In the genomic region with DNA sequence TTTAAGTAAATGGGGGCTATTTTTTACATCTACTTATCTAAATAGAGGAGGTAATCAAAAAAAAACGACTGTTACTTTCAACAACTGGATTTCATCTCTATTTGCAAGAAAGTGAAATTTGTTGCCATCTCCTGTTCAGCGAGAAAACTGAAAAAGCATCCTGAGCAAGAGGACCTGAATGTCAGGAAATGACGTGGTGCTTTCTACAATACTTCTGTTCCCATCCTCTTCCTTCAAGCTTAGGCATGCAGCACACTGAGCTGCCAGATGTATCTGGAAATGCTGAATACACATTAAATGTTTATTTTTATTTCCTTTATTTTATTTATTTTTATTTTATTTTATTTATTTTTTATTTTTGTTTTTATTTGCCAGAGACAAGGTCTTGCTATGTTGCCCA, we compare ENCODE assay signal across 21 cellular contexts. TPM values are rescaled to one million over a fixed set of nuclear protein-coding genes. Genes with fewer than 3 reads are reported as not detected.
"Had no signal": no experiment of that assay in that cellular context is flagged by ENCODE, and none has a peak within 500 bp of the region (broad histone marks: within the 10 kb centered on the region; RNA-seq: fewer than 3 reads in every experiment).

No MANE protein-coding gene starts in this region.

RNA-seq across cellular contexts. Expression of gene TRIM43, which starts 21.2 kb away (rescaled TPM):
- total RNA-seq: natural killer cell, occipital lobe, osteoblast, ovary, progenitor cell of endocrine pancreas, psoas muscle, right cardiac atrium, right lobe of liver, sigmoid colon, skeletal muscle tissue, stomach, subcutaneous adipose tissue, temporal lobe, thoracic aorta, thyroid gland, tibial nerve, upper lobe of left lung, ureter, vagina had no signal
- polyA plus RNA-seq: neural cell, ovary, psoas muscle, right cardiac atrium, sigmoid colon, small intestine had no signal
